9 cellular contexts compared by ENCODE assay signal in the genomic region with DNA sequence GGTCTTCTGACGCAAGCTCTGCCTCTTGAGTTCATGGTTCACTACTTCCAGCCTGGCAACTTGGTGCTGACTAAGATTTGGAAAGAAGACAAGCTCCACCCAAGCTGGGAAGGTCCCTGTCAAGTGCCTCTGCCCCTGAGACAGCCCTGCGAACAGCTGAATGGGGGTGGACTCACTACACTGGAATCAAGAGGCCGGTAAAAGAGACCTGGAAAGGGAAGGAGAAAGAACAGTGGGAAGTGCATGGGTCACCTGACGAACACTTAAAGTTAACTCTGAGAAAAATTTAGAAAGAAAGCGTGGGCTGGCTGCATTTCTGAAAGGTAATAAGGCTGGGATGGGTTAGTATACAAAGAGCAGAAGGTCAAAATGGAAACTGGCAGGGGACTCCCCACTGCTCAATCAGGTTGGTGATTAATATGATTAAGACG. TPM values are rescaled to one million over a fixed set of nuclear protein-coding genes. Genes with fewer than 3 reads are reported as not detected.
A peak's percentile ranks its signal among the peaks of the same experiment; 100 is the strongest.
DNase-seq lines count a peak whose midpoint lies in the region; ATAC-seq lines count a peak whose summit lies in the region.
"Had no signal": no experiment of that assay in that cellular context is flagged by ENCODE, and none has a peak within 500 bp of the region (broad histone marks: within the 10 kb centered on the region; RNA-seq: fewer than 3 reads in every experiment).

No MANE protein-coding gene starts in this region.

- no peaks in the 10 kb centered on the region for H3K36me3 ChIP-seq in mesodermal cell (ENCODE audit: control insufficient read depth, insufficient read depth, low read length)
- H3K36me3 ChIP-seq in aorta (ENCODE audit: control insufficient read depth in 1 of 2, insufficient read depth in 2 of 2, low read length in 1 of 2) = no peaks in the 10 kb centered on the region
- H3K36me3 ChIP-seq: pancreas had no signal

- H3K27me3 Mint-ChIP-seq in natural killer cell treated with Interleukin-12 subunit alpha and Interleukin-12 subunit beta and Interleukin-15 and Interleukin-18, amount 100 ng/mL, for 72 hours = peaks cover 16 to 38% of the 10 kb centered on the region in 2 donors

- ATAC-seq in GM18502 (IDR thresholded peaks at IDR 0.05; ENCODE audit: poor library complexity, unreplicated experiment) (peak; percentile 93), GM21723 (IDR thresholded peaks at IDR 0.05; ENCODE audit: unreplicated experiment) (peak; percentile 90), aorta (ENCODE audit: low FRiP score) (no peak)
- ATAC-seq in natural killer cell treated with Interleukin-12 subunit alpha and Interleukin-12 subunit beta and Interleukin-15 and Interleukin-18, amount 100 ng/mL, for 72 hours = no peak

- no peak overlapping the region for H3K4me3 Mint-ChIP-seq in natural killer cell treated with Interleukin-12 subunit alpha and Interleukin-12 subunit beta and Interleukin-15 and Interleukin-18, amount 100 ng/mL, for 72 hours

- H3K9me3 ChIP-seq in mesodermal cell (ENCODE audit: control insufficient read depth, low read length) = no peaks in the 10 kb centered on the region
- peaks cover 4% of the 10 kb centered on the region for H3K9me3 ChIP-seq in aorta (ENCODE audit: control insufficient read depth, low read length)
- H3K9me3 ChIP-seq: pancreas had no signal

- WGBS in mesodermal cell (ENCODE audit: insufficient coverage in 2 of 2), 2 experiments = 74 to 93% methylated on average over 3 to 5 of the region's 6 CpGs
- 68 to 70% methylated on average over 6 of the region's 6 CpGs for WGBS in aorta, 2 donors

- H3K4me1 Mint-ChIP-seq in natural killer cell treated with Interleukin-12 subunit alpha and Interleukin-12 subunit beta and Interleukin-15 and Interleukin-18, amount 100 ng/mL, for 72 hours (ENCODE audit: low read depth in 2 of 2) = peaks cover 0 to 13% of the 10 kb centered on the region in 2 donors

- H3K36me3 Mint-ChIP-seq in natural killer cell treated with Interleukin-12 subunit alpha and Interleukin-12 subunit beta and Interleukin-15 and Interleukin-18, amount 100 ng/mL, for 72 hours = peaks cover 5% of the 10 kb centered on the region

- H3K27ac ChIP-seq in mesodermal cell (ENCODE audit: low read depth, low read length, severe bottlenecking) = peak overlapping the region; percentile 72
- H3K27ac ChIP-seq in aorta (ENCODE audit: low read depth in 1 of 2, low read length in 2 of 2) = no peak overlapping the region
- H3K27ac ChIP-seq: pancreas had no signal

- no peak overlapping the region for H3K27ac Mint-ChIP-seq in natural killer cell treated with Interleukin-12 subunit alpha and Interleukin-12 subunit beta and Interleukin-15 and Interleukin-18, amount 100 ng/mL, for 72 hours

- H3K27me3 ChIP-seq in aorta (ENCODE audit: control insufficient read depth in 1 of 2, insufficient read depth in 2 of 2, low read length in 1 of 2) = no peaks in the 10 kb centered on the region
- H3K27me3 ChIP-seq: pancreas had no signal

- peaks cover 17% of the 10 kb centered on the region for H3K4me1 ChIP-seq in mesodermal cell (ENCODE audit: control insufficient read depth, insufficient read depth, low read length, poor library complexity, severe bottlenecking)
- H3K4me1 ChIP-seq in aorta (ENCODE audit: control insufficient read depth in 1 of 2, insufficient read depth in 2 of 2, low read length in 2 of 2) = peaks cover 0 to 2% of the 10 kb centered on the region in 2 donors
- H3K4me1 ChIP-seq: pancreas had no signal

- H3K4me3 ChIP-seq in mesodermal cell (ENCODE audit: extremely low read depth, insufficient read depth, low read length, poor library complexity, severe bottlenecking) (no peak overlapping the region), aorta (ENCODE audit: low read length in 2 of 2) (no peak overlapping the region)
- H3K4me3 ChIP-seq: pancreas had no signal

- H3K9me3 Mint-ChIP-seq in natural killer cell treated with Interleukin-12 subunit alpha and Interleukin-12 subunit beta and Interleukin-15 and Interleukin-18, amount 100 ng/mL, for 72 hours = no peaks in the 10 kb centered on the region

- peak; percentile 85 for DNase-seq in LHCN-M2 (ENCODE audit: low read depth)
- DNase-seq in aorta = no peak
- no peak for DNase-seq in effector CD8-positive, alpha-beta T cell (lab: John Stamatoyannopoulos, UW)
- no peak for DNase-seq in HT-29 (ENCODE audit: low spot score)
- no peak for DNase-seq in natural killer cell treated with Interleukin-12 subunit alpha and Interleukin-12 subunit beta and Interleukin-15 and Interleukin-18, amount 100 ng/mL, for 72 hours (ENCODE audit: low spot score)
- DNase-seq: pancreas had no signal

- intact Hi-C loops in aorta (cut with DNase I) = no loop called here

RNA-seq across cellular contexts. Expression of a gene that starts 26.1 kb away (rescaled TPM):
- total RNA-seq in LHCN-M2 (2014; rRNA removed) (26.3 and 36.2 TPM in 2 replicates), aorta (10 to 100 TPM; 23.1 to 29.0 TPM)
- polyA plus RNA-seq in LHCN-M2 (2012) = 12.0 TPM
- 36.2 TPM for polyA plus RNA-seq in mesodermal cell (2013, experiment 1 of 2)
- polyA plus RNA-seq in mesodermal cell (2013, experiment 2 of 2) = 31.9 TPM
- polyA plus RNA-seq in aorta = 10 to 100 TPM in 1 of 2 donors, 1 to 10 TPM in 1; 4.1 to 17.9 TPM
- total RNA-seq in HT-29 (2014; rRNA removed; shearing (Covaris generic)) = 34.3 and 37.7 TPM in 2 replicates
- total RNA-seq in natural killer cell treated with Interleukin-12 subunit alpha and Interleukin-12 subunit beta and Interleukin-15 and Interleukin-18, amount 100 ng/mL, for 72 hours = 10 to 100 TPM; 17.2 to 24.5 TPM

RNA-seq across cellular contexts. Expression of a gene that starts 58.2 kb away (rescaled TPM):
- total RNA-seq in LHCN-M2 (2014; rRNA removed) (0.57 and 0.58 TPM in 2 replicates), aorta (1 to 10 TPM; 7.0 to 7.1 TPM)
- polyA plus RNA-seq in LHCN-M2 (2012) = 0.19 TPM
- 0.22 TPM for polyA plus RNA-seq in mesodermal cell (2013, experiment 1 of 2)
- 0.20 TPM for polyA plus RNA-seq in mesodermal cell (2013, experiment 2 of 2)
- 1 to 10 TPM in 1 of 2 donors, under 1 TPM in 1; 0.79 to 2.9 TPM for polyA plus RNA-seq in aorta
- total RNA-seq in HT-29 (2014; rRNA removed; shearing (Covaris generic)) = 0.70 and 0.71 TPM in 2 replicates
- 1 to 10 TPM; 2.3 to 3.5 TPM for total RNA-seq in natural killer cell treated with Interleukin-12 subunit alpha and Interleukin-12 subunit beta and Interleukin-15 and Interleukin-18, amount 100 ng/mL, for 72 hours

Comparison
In these comparisons a context has a peak if more than half of its experiments do, and no peak if none do; other contexts are left out.
1. ATAC-seq: peak in GM18502 (single experiment) and GM21723 (single experiment); none in aorta (single experiment) and natural killer cell treated with Interleukin-12 subunit alpha and Interleukin-12 subunit beta and Interleukin-15 and Interleukin-18, amount 100 ng/mL, for 72 hours (0 of 2).